ENCODE assay signal across 22 cellular contexts in the genomic region with DNA sequence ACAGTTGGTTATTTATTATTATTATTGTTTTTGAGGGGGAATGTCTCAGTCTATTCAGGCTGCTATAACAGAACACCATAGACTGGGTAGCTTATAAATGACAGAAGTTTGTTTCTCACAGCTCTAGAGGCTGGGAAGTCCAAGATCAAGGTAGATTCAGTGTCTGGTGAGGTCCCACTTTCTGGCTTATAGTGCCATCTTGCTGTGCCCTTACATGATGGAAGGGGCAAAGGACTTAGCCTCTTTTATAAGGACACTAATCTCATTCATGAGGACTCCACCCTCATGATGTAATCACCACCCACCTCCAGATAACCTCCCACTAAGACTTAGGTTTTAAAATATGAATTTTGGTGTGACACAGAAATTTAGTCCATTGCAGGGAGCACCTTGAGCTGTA.
DNase-seq lines count a peak whose midpoint lies in the region; ATAC-seq, FAIRE-seq and TF ChIP-seq lines count a peak whose summit lies in the region.
"Had no signal": no experiment of that assay in that cellular context is flagged by ENCODE, and none has a peak within 500 bp of the region (broad histone marks: within the 10 kb centered on the region; RNA-seq: fewer than 3 reads in every experiment).

No MANE protein-coding gene starts in this region.

- H2AFZ ChIP-seq in osteoblast (ENCODE audit: low read length): no peak overlapping the region
- H2AFZ ChIP-seq: GM23338 had no signal

- H3K27ac ChIP-seq in body of pancreas (peak overlapping the region; percentile 25 to 72 (median 50)), small intestine (ENCODE audit: low read depth in 1 of 2, low read length in 1 of 2) (peak overlapping the region in 1 of 2 donors; percentile 71), osteoblast (ENCODE audit: low read depth, low read length) (no peak overlapping the region)
- H3K27ac ChIP-seq: HL-60 had no signal

- TF ChIP-seq CTCF in body of pancreas (IDR thresholded peaks at IDR 0.05) (no peak), mucosa of descending colon (IDR thresholded peaks at IDR 0.05) (no peak), osteoblast (IDR thresholded peaks at IDR 0.05; ENCODE audit: extremely low read depth, low read depth, low read length) (no peak)

- H3K27me3 ChIP-seq in body of pancreas (no peaks in the 10 kb centered on the region), small intestine (ENCODE audit: control insufficient read depth in 2 of 2, insufficient read depth in 2 of 2, low read length in 2 of 2) (no peaks in the 10 kb centered on the region), osteoblast (ENCODE audit: insufficient read depth, low read length) (no peaks in the 10 kb centered on the region)
- H3K27me3 ChIP-seq: BE2C had no signal

- TF ChIP-seq POLR2A in body of pancreas (IDR thresholded peaks at IDR 0.05): no peak

- H3K36me3 ChIP-seq in body of pancreas (replicated peaks in 1 of 2; ENCODE audit: insufficient read depth in 1 of 2, low read depth in 2 of 2): no peaks in the 10 kb centered on the region
- no peaks in the 10 kb centered on the region for H3K36me3 ChIP-seq in mucosa of descending colon (ENCODE audit: low read depth)
- H3K36me3 ChIP-seq in small intestine (ENCODE audit: control insufficient read depth in 2 of 2, insufficient read depth in 2 of 2, low read length in 2 of 2): peaks cover 0 to 1% of the 10 kb centered on the region in 2 donors
- no peaks in the 10 kb centered on the region for H3K36me3 ChIP-seq in osteoblast (ENCODE audit: insufficient read depth, low read length)
- H3K36me3 ChIP-seq: BE2C had no signal

- H3K9me3 ChIP-seq in body of pancreas: no peaks in the 10 kb centered on the region
- no peaks in the 10 kb centered on the region for H3K9me3 ChIP-seq in mucosa of descending colon
- no peaks in the 10 kb centered on the region for H3K9me3 ChIP-seq in small intestine (ENCODE audit: control insufficient read depth, low read depth)
- H3K9me3 ChIP-seq in osteoblast (ENCODE audit: low read depth, low read length): no peaks in the 10 kb centered on the region
- H3K9me3 ChIP-seq: BE2C had no signal

- ATAC-seq in body of pancreas (no peak), mucosa of descending colon (peak; percentile 62), HG02852 (IDR thresholded peaks at IDR 0.05; ENCODE audit: unreplicated experiment) (no peak)
- ATAC-seq: GM23338 had no signal

- no peak overlapping the region for H3K4me2 ChIP-seq in osteoblast (ENCODE audit: insufficient read depth, low read length)
- H3K4me2 ChIP-seq: GM23338 had no signal

- H3K4me1 ChIP-seq in body of pancreas (peaks cover 20% of the 10 kb centered on the region), mucosa of descending colon (ENCODE audit: low read depth) (peaks cover 11% of the 10 kb centered on the region), small intestine (ENCODE audit: control insufficient read depth in 2 of 2, insufficient read depth in 1 of 2, low read depth in 1 of 2, low read length in 1 of 2) (no peaks in the 10 kb centered on the region), osteoblast (ENCODE audit: insufficient read depth, low read length) (no peaks in the 10 kb centered on the region)
- H3K4me1 ChIP-seq: BE2C had no signal

- no peaks in the 10 kb centered on the region for H3K79me2 ChIP-seq in osteoblast (ENCODE audit: insufficient read depth, low read length)

- no peaks in the 10 kb centered on the region for H4K20me1 ChIP-seq in osteoblast (ENCODE audit: insufficient read depth, low read length)

- H3K4me3 ChIP-seq in body of pancreas (no peak overlapping the region), mucosa of descending colon (no peak overlapping the region), small intestine (ENCODE audit: low read depth in 1 of 2, low read length in 2 of 2) (no peak overlapping the region), osteoblast (ENCODE audit: insufficient read depth, low read length) (no peak overlapping the region)
- H3K4me3 ChIP-seq: GM23338 had no signal

- no peak for FAIRE-seq in small intestine (lab: Jason Lieb, UNC)
- FAIRE-seq: A204.1, D721Med, H54 had no signal

- intact Hi-C loops in body of pancreas (cut with DNase I) (no loop called here), mucosa of descending colon (cut with DNase I, micrococcal nuclease) (no loop called here)

- peak; percentile 21 for DNase-seq in SW480 (ENCODE audit: low spot score)
- no peak for DNase-seq in body of pancreas
- DNase-seq in mucosa of descending colon: no peak
- peak; percentile 52 for DNase-seq in small intestine
- no peak for DNase-seq in osteoblast (ENCODE audit: insufficient read length, low spot score, missing footprints)
- DNase-seq in NCI-H510A treated with DMSO at 0.1 percent for 48 hours (lab: John Stamatoyannopoulos, UW): no peak
- DNase-seq: ACHN; BE2C; C1 segment of cervical spinal cord; CD4-positive, CD25-positive, alpha-beta regulatory T cell; CD8-positive, alpha-beta memory T cell; COR-L47; DMS79 treated with DMSO at 0.1 percent for 48 hours; GF-D8; HCEC 1CT; IMR-90 had no signal

Comparison
In these comparisons a context has a peak if more than half of its experiments do, and no peak if none do; other contexts are left out.
1. DNase-seq: peak in SW480 (single experiment) and small intestine (single experiment); none in body of pancreas (0 of 4), mucosa of descending colon (0 of 3), osteoblast (single experiment) and NCI-H510A treated with DMSO at 0.1 percent for 48 hours (single experiment).